In genomic region chr7:84113286-84113685, GRCh38 we compare ENCODE assay signal across 17 cellular contexts.
DNase-seq lines count a peak whose midpoint lies in the region; ATAC-seq and TF ChIP-seq lines count a peak whose summit lies in the region.
"Had no signal": no experiment of that assay in that cellular context is flagged by ENCODE, and none has a peak within 500 bp of the region (broad histone marks: within the 10 kb centered on the region; RNA-seq: fewer than 3 reads in every experiment).

No MANE protein-coding gene starts in this region.

- no peak overlapping the region for H3K14ac ChIP-seq in H9 (ENCODE audit: insufficient read depth, low read length)

- H3K79me2 ChIP-seq in H9 (ENCODE audit: insufficient read depth, low read length), result no peaks in the 10 kb centered on the region

- DNase-seq in H9, result no peak
- peak; percentile 15 for DNase-seq in astrocyte of the hippocampus (ENCODE audit: low read depth, low spot score)
- DNase-seq in right cardiac atrium, result no peak
- DNase-seq in sciatic nerve (ENCODE audit: low spot score), result no peak
- DNase-seq in activated T-cell treated with anti-CD3 and anti-CD28 coated beads, Interleukin-2, amount 50 U/mL, for 24 hours, result no peak
- no peak for DNase-seq in NCI-H2107 (lab: John Stamatoyannopoulos, UW)
- DNase-seq: activated CD4-positive, alpha-beta memory T cell treated with anti-CD3 and anti-CD28 coated beads for 36 hours; activated effector memory CD4-positive, alpha-beta T cell treated with anti-CD3 and anti-CD28 coated beads, Interleukin-2, amount 50 U/mL, for 16 hours; DMS79 treated with DMSO at 0.1 percent for 48 hours; NCI-H2171; NK-92 treated with Interleukin-12 subunit alpha and Interleukin-12 subunit beta, amount 100 ng/mL, for 24 hours; posterior cingulate gyrus; stimulated activated CD4-positive, alpha-beta T cell treated with anti-CD3 and anti-CD28 coated beads, Interleukin-2, amount 100 ng/mL, for 24 hours; trophoblast cell had no signal

- H3K27me3 ChIP-seq in H9 (ENCODE audit: insufficient read depth, low read length) (no peaks in the 10 kb centered on the region), right cardiac atrium (ENCODE audit: control insufficient read depth, insufficient read depth) (no peaks in the 10 kb centered on the region)

- H3K4me3 Mint-ChIP-seq in H9, result no peak overlapping the region
- H3K4me3 Mint-ChIP-seq in activated T-cell treated with anti-CD3 and anti-CD28 coated beads, Interleukin-2, amount 50 U/mL, for 24 hours, result no peak overlapping the region
- H3K4me3 Mint-ChIP-seq: activated CD4-positive, alpha-beta memory T cell treated with anti-CD3 and anti-CD28 coated beads for 36 hours had no signal

- H2BK120ac ChIP-seq in H9 (ENCODE audit: low read depth, low read length, poor library complexity, severe bottlenecking), result no peak overlapping the region

- WGBS in H9 (ENCODE audit: extremely low coverage, insufficient read length, low lambda C conversion rate), result no CpG with 5 or more reads among the region's 2 CpGs
- 12% methylated on average over 2 of the region's 2 CpGs for WGBS in right cardiac atrium

- no peak overlapping the region for H3K23ac ChIP-seq in H9 (ENCODE audit: insufficient read length, low read depth, low read length)

- H3K9me3 Mint-ChIP-seq in H9, result no peaks in the 10 kb centered on the region
- H3K9me3 Mint-ChIP-seq in activated T-cell treated with anti-CD3 and anti-CD28 coated beads, Interleukin-2, amount 50 U/mL, for 24 hours, result no peaks in the 10 kb centered on the region

- H3K4ac ChIP-seq in H9 (ENCODE audit: low read depth, low read length), result no peak overlapping the region

- no peak overlapping the region for H3K56ac ChIP-seq in H9 (ENCODE audit: insufficient read length, low read depth, low read length)

- H2BK15ac ChIP-seq in H9 (ENCODE audit: low read depth, low read length), result no peak overlapping the region

- no peaks in the 10 kb centered on the region for H3K9me3 ChIP-seq in H9 (ENCODE audit: control insufficient read depth, low read depth, low read length)
- no peaks in the 10 kb centered on the region for H3K9me3 ChIP-seq in right cardiac atrium (ENCODE audit: control insufficient read depth, low read length)

- H3K27ac Mint-ChIP-seq in H9, result peak overlapping the region; percentile 14 to 88 (median 63); a peak in 6 of 7 replicates
- H3K27ac Mint-ChIP-seq in activated T-cell treated with anti-CD3 and anti-CD28 coated beads, Interleukin-2, amount 50 U/mL, for 24 hours, result no peak overlapping the region
- H3K27ac Mint-ChIP-seq: activated CD4-positive, alpha-beta memory T cell treated with anti-CD3 and anti-CD28 coated beads for 36 hours had no signal

- H3K9ac ChIP-seq in H9 (ENCODE audit: extremely low read depth, insufficient read length, low read length), result no peak overlapping the region

- H3K27ac ChIP-seq in H9 (ENCODE audit: insufficient read length, low read depth, low read length) (peak overlapping the region; percentile 53), right cardiac atrium (ENCODE audit: low read length) (no peak overlapping the region)
- H3K27ac ChIP-seq: SK-N-MC had no signal

- H2BK5ac ChIP-seq in H9 (ENCODE audit: insufficient read length, low read length), result no peak overlapping the region

- no peaks in the 10 kb centered on the region for H4K20me1 ChIP-seq in H9 (ENCODE audit: control insufficient read depth, insufficient read depth, insufficient read length)

- no peak overlapping the region for H2BK20ac ChIP-seq in H9 (ENCODE audit: low read depth, low read length, poor library complexity, severe bottlenecking)

- H2BK12ac ChIP-seq in H9 (ENCODE audit: insufficient read length, low read depth, low read length), result no peak overlapping the region

- no peak overlapping the region for H2AK5ac ChIP-seq in H9 (ENCODE audit: insufficient read length, low read length)

- ATAC-seq in right cardiac atrium (peak; percentile 60 to 64), sciatic nerve (peak; percentile 71), GM21717 (IDR thresholded peaks at IDR 0.05; ENCODE audit: unreplicated experiment) (no peak), HG02571 (IDR thresholded peaks at IDR 0.05; ENCODE audit: unreplicated experiment) (no peak)

- peaks cover 4 to 9% (median 7%) of the 10 kb centered on the region in 3 experiments; a peak in 4 of 7 replicates for H3K36me3 Mint-ChIP-seq in H9 (ENCODE audit: insufficient read depth in 1 of 3, low read depth in 3 of 3)
- no peaks in the 10 kb centered on the region for H3K36me3 Mint-ChIP-seq in activated T-cell treated with anti-CD3 and anti-CD28 coated beads, Interleukin-2, amount 50 U/mL, for 24 hours (ENCODE audit: low read depth)
- H3K36me3 Mint-ChIP-seq: activated CD4-positive, alpha-beta memory T cell treated with anti-CD3 and anti-CD28 coated beads for 36 hours had no signal

- H3K4me1 Mint-ChIP-seq in H9, result peaks cover 75 to 77% of the 10 kb centered on the region in 2 experiments
- H3K4me1 Mint-ChIP-seq in activated T-cell treated with anti-CD3 and anti-CD28 coated beads, Interleukin-2, amount 50 U/mL, for 24 hours (ENCODE audit: low read depth), result no peaks in the 10 kb centered on the region

- TF ChIP-seq CTCF in H9 (conservative IDR thresholded peaks at IDR 0.05), result no peak

- no peaks in the 10 kb centered on the region for H3K27me3 Mint-ChIP-seq in H9 (ENCODE audit: low read depth)
- no peaks in the 10 kb centered on the region for H3K27me3 Mint-ChIP-seq in activated T-cell treated with anti-CD3 and anti-CD28 coated beads, Interleukin-2, amount 50 U/mL, for 24 hours
- H3K27me3 Mint-ChIP-seq: activated CD4-positive, alpha-beta memory T cell treated with anti-CD3 and anti-CD28 coated beads for 36 hours had no signal

- H4K91ac ChIP-seq in H9 (ENCODE audit: insufficient read length, low read depth, low read length), result no peak overlapping the region

- no peaks in the 10 kb centered on the region for H3K23me2 ChIP-seq in H9 (ENCODE audit: insufficient read length, low read depth, low read length, poor library complexity, severe bottlenecking)

- intact Hi-C loops in right cardiac atrium (cut with DNase I), result no loop called here
- intact Hi-C loops in sciatic nerve (cut with DNase I), result no loop called here

- H3K4me1 ChIP-seq in H9 (ENCODE audit: insufficient read depth, low read length), result peaks cover 9% of the 10 kb centered on the region; the same call in 1 of the 2 replicates
- H3K4me1 ChIP-seq in right cardiac atrium (ENCODE audit: control insufficient read depth, insufficient read depth, low read length), result peaks cover 2% of the 10 kb centered on the region

- no peak overlapping the region for H4K5ac ChIP-seq in H9 (ENCODE audit: insufficient read length, low read depth, low read length)

- no peak overlapping the region for H2AFZ ChIP-seq in H9 (ENCODE audit: low read length)

- H3T11ph ChIP-seq in H9 (ENCODE audit: low read length), result no peak overlapping the region

- H4K8ac ChIP-seq in H9 (replicated peaks; ENCODE audit: insufficient read length, low read depth, low read length), result no peak overlapping the region

- no peak overlapping the region for H3K4me3 ChIP-seq in right cardiac atrium (ENCODE audit: low read length)
- H3K4me3 ChIP-seq: SK-N-MC had no signal

- no peak overlapping the region for H3K18ac ChIP-seq in H9 (ENCODE audit: insufficient read length, low read depth, low read length)

- H3K4me2 ChIP-seq in H9 (ENCODE audit: insufficient read depth, insufficient read length, low read length), result no peak overlapping the region

- H3K79me1 ChIP-seq in H9 (ENCODE audit: insufficient read depth, low read depth, low read length, poor library complexity, severe bottlenecking), result no peaks in the 10 kb centered on the region

Comparison
In these comparisons a context has a peak if more than half of its experiments do, and no peak if none do; other contexts are left out.
1. ATAC-seq: peak in right cardiac atrium (2 of 2) and sciatic nerve (single experiment); none in GM21717 (single experiment) and HG02571 (single experiment).